ENCODE assay signal across 1 cellular context in the genomic region with DNA sequence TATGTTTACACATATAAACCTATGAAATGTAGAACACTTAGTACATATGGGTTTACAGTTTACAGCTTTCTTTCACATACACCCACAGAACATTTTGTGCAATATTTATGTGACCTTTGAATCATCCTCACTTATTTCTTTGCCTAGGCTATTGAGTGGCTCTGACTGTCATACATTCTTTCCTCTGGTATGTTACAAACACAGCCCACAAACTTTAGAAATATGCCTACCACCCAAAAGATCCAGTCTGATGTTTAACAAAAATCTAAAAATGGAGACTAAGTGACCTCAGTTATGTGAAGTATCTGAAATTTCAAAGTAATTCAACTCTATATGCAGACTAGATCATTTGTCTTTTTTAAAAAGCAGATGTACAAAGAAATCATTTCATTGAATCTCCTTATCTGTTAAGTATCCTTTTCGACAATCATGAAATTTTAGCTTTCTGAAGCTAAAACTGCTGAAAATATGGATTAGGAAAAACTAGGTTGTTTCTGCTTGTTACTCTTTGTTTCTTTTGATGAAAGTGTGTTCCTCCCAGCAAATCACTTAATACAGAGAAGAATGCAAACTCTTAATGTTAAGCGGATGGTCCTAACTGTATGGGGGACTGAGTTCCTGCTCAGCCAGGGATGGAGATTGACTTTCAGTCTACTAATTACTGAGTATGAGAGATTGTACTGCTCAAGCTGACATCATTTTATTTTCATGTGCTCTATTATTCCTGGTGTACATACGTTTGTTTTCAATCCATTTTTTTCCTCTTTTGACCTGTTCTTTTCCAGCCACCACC.
TF ChIP-seq lines count a peak whose summit lies in the region.

No MANE protein-coding gene starts in this region.

TF ChIP-seq in HepG2, 621 proteins besides CTCF, POLR2A, EP300 and RAD21:
- TF ChIP-seq ZNF629 (CRISPR knock-in tag; conservative IDR thresholded peaks at IDR 0.05), result no peak
- no peak for TF ChIP-seq STAG1 (CRISPR knock-in tag; IDR thresholded peaks at IDR 0.05)
- TF ChIP-seq ZNF510 (CRISPR knock-in tag; IDR thresholded peaks at IDR 0.05; ENCODE audit: low read depth), result no peak
- no peak for TF ChIP-seq ZNF607 (CRISPR knock-in tag; IDR thresholded peaks at IDR 0.05; ENCODE audit: borderline replicate concordance)
